12 cellular contexts compared by ENCODE assay signal in genomic region chr11:44633641-44634040, GRCh38.
DNase-seq lines count a peak whose midpoint lies in the region; TF ChIP-seq lines count a peak whose summit lies in the region.
"Had no signal": no experiment of that assay in that cellular context is flagged by ENCODE, and none has a peak within 500 bp of the region (broad histone marks: within the 10 kb centered on the region; RNA-seq: fewer than 3 reads in every experiment).

No MANE protein-coding gene starts in this region.

- intact Hi-C loops in adrenal gland (cut with DNase I) = no loop called here

- 46 to 68% (median 57%) methylated on average over 6 of the region's 6 CpGs for WGBS in adrenal gland, 4 donors
- 66 to 74% methylated on average over 6 of the region's 6 CpGs for WGBS in tibial nerve, 2 donors

- peak overlapping the region; percentile 53 for H3K27ac Mint-ChIP-seq in mesothelial cell of epicardium
- peak overlapping the region in 1 of 8 donors; percentile 58 for H3K27ac Mint-ChIP-seq in CD8-positive, alpha-beta memory T cell

- H3K9me3 Mint-ChIP-seq in mesothelial cell of epicardium = no peaks in the 10 kb centered on the region
- H3K9me3 Mint-ChIP-seq in CD8-positive, alpha-beta memory T cell = no peaks in the 10 kb centered on the region
- H3K9me3 Mint-ChIP-seq: neural crest cell had no signal

- no peak overlapping the region for H3K4me3 ChIP-seq in adrenal gland
- H3K4me3 ChIP-seq in tibial nerve = no peak overlapping the region
- H3K4me3 ChIP-seq in CD8-positive, alpha-beta memory T cell (ENCODE audit: low read length) = no peak overlapping the region
- H3K4me3 ChIP-seq: upper lobe of right lung had no signal

- CTCF ChIA-PET in CD8-positive, alpha-beta memory T cell (lab: Charles Lee) = interaction anchor here (0.6 to 1.4 kb wide), 2 partner anchors 110 to 141 kb away, joined by 3 read pairs; no protein-coding TSS in a partner anchor

- DNase-seq in DMS53 (lab: John Stamatoyannopoulos, UW) (peak; percentile 6), DMS53 treated with DMSO at 0.1 percent for 48 hours (lab: John Stamatoyannopoulos, UW; ENCODE audit: unreplicated experiment) (no peak), GM13976 (ENCODE audit: low spot score) (peak; percentile 32), adrenal gland (peak in 4 of 7 donors; percentile 15 to 30 (median 21)), mesothelial cell of epicardium (ENCODE audit: low spot score in 2 of 2, unreplicated experiment in 2 of 2) (peak in 1 of 2 experiments; percentile 19), HK-2 (ENCODE audit: unreplicated experiment) (no peak), tibial nerve (ENCODE audit: low spot score in 2 of 2) (no peak)
- DNase-seq in CD8-positive, alpha-beta memory T cell = no peak
- DNase-seq: NCI-H1417 treated with DMSO at 0.1 percent for 48 hours, upper lobe of right lung had no signal

- H3K4me1 ChIP-seq in adrenal gland (replicated peaks in 1 of 2) (peaks cover 3 to 10% of the 10 kb centered on the region in 2 donors), tibial nerve (peaks cover 0 to 30% (median 14%) of the 10 kb centered on the region in 4 donors)
- no peaks in the 10 kb centered on the region for H3K4me1 ChIP-seq in CD8-positive, alpha-beta memory T cell (ENCODE audit: insufficient read depth, low read length)

- TF ChIP-seq CTCF in GM13976 (IDR thresholded peaks at IDR 0.05; ENCODE audit: borderline replicate concordance, control extremely low read depth, extremely low read depth, insufficient read depth, missing control alignments) = peak; percentile 30
- TF ChIP-seq CTCF in adrenal gland (IDR thresholded peaks at IDR 0.05) = peak in 5 of 6 experiments; percentile 10 to 31 (median 29)
- no peak for TF ChIP-seq CTCF in mesothelial cell of epicardium (IDR thresholded peaks at IDR 0.05; ENCODE audit: unreplicated experiment)
- no peak for TF ChIP-seq CTCF in tibial nerve (IDR thresholded peaks at IDR 0.05)

- H3K36me3 Mint-ChIP-seq in mesothelial cell of epicardium = no peaks in the 10 kb centered on the region
- H3K36me3 Mint-ChIP-seq in CD8-positive, alpha-beta memory T cell = no peaks in the 10 kb centered on the region

- in situ Hi-C loops in GM13976 (cut with MboI; ENCODE audit: low sequenced_read_pairs, unreplicated experiment) = no loop called here

- H3K9me3 ChIP-seq in adrenal gland (replicated peaks in 1 of 3) (no peaks in the 10 kb centered on the region), tibial nerve (no peaks in the 10 kb centered on the region)
- H3K9me3 ChIP-seq in CD8-positive, alpha-beta memory T cell (ENCODE audit: low read length) = no peaks in the 10 kb centered on the region
- H3K9me3 ChIP-seq: upper lobe of right lung had no signal

- H3K4me3 Mint-ChIP-seq in mesothelial cell of epicardium = peak overlapping the region; percentile 10
- H3K4me3 Mint-ChIP-seq in CD8-positive, alpha-beta memory T cell = no peak overlapping the region
- H3K4me3 Mint-ChIP-seq: neural crest cell had no signal

- TF ChIP-seq POLR2A in adrenal gland (IDR thresholded peaks at IDR 0.05) (no peak), tibial nerve (IDR thresholded peaks at IDR 0.05) (no peak)

- no peaks in the 10 kb centered on the region for H3K27me3 ChIP-seq in adrenal gland
- no peaks in the 10 kb centered on the region for H3K27me3 ChIP-seq in tibial nerve
- H3K27me3 ChIP-seq in CD8-positive, alpha-beta memory T cell (ENCODE audit: insufficient read depth, low read length, poor library complexity, severe bottlenecking) = no peaks in the 10 kb centered on the region

- POLR2A ChIA-PET in CD8-positive, alpha-beta memory T cell (lab: Charles Lee) = no interaction called here

- H3K27ac ChIP-seq in adrenal gland = no peak overlapping the region
- no peak overlapping the region for H3K27ac ChIP-seq in tibial nerve
- H3K27ac ChIP-seq in CD8-positive, alpha-beta memory T cell (ENCODE audit: low read depth, low read length) = no peak overlapping the region
- H3K27ac ChIP-seq: RWPE1, upper lobe of right lung had no signal

- H3K36me3 ChIP-seq in adrenal gland (replicated peaks in 1 of 2) (no peaks in the 10 kb centered on the region), tibial nerve (no peaks in the 10 kb centered on the region)
- no peaks in the 10 kb centered on the region for H3K36me3 ChIP-seq in CD8-positive, alpha-beta memory T cell (ENCODE audit: insufficient read depth, low read length)
- H3K36me3 ChIP-seq: upper lobe of right lung had no signal

- TF ChIP-seq EP300 in tibial nerve (IDR thresholded peaks at IDR 0.05) = no peak

- H3K27me3 Mint-ChIP-seq in mesothelial cell of epicardium (ENCODE audit: low read depth) = no peaks in the 10 kb centered on the region
- H3K27me3 Mint-ChIP-seq in CD8-positive, alpha-beta memory T cell = peaks cover 32 to 50% of the 10 kb centered on the region in 2 donors

- H3K4me1 Mint-ChIP-seq in mesothelial cell of epicardium = peaks cover 27% of the 10 kb centered on the region
- no peaks in the 10 kb centered on the region for H3K4me1 Mint-ChIP-seq in CD8-positive, alpha-beta memory T cell

Comparison
In these comparisons a context has a peak if more than half of its experiments do, and no peak if none do; other contexts are left out.
1. DNase-seq: peak in DMS53 (single experiment), GM13976 (single experiment) and adrenal gland (4 of 7); none in DMS53 treated with DMSO at 0.1 percent for 48 hours (single experiment), HK-2 (single experiment), tibial nerve (0 of 2) and CD8-positive, alpha-beta memory T cell (0 of 5).
2. CTCF ChIP-seq: peak in GM13976 (single experiment) and adrenal gland (5 of 6); none in mesothelial cell of epicardium (single experiment) and tibial nerve (0 of 5).